ENCODE assay signal across 1 cellular context in the genomic region with DNA sequence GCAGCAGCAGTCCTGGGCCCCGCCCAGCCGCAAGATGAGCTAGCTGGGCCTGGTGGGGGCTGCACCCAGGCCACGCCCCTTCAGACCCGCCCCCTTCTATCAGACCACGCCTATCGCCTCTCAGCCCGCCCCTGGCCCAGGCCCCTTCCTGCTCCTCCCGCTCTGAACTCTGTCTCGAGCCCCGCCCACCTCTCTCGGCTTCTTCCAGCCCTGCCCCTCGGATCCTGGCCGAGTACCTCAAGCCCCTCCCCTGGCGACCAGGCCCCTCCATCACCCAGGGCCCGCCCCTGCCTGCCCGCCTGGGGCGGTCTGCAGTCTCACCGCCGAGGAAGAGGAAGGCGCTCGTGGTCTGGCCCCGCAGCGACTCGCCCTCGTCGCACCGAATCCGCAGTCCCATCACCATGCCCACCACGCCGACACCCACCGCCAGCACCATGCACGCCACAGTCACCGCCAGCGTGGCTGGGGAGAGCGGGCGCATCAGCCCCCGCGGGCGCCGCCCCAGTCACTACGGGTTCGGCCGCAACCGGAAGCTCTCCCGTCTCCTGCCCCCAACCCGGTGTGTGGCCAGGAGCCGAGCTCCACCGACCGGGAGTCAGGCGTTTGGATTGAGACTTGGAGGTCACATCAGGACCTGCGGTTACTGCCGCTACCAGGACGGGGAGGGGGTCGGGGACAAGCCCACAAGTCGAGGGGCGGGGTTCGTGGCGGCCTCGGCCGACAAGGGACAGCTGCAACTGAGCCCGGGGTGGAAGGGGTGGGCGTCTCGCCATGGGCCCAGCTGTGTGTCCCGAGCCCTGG.
TF ChIP-seq lines count a peak whose summit lies in the region.

No MANE protein-coding gene starts in this region.

TF ChIP-seq in HepG2, 621 proteins besides CTCF, POLR2A, EP300 and RAD21 (continued from another document and continues in another):
- TF ChIP-seq SALL2 (CRISPR knock-in tag; IDR thresholded peaks at IDR 0.05) (peak; percentile 85), SAFB2 (CRISPR knock-in tag; IDR thresholded peaks at IDR 0.05; ENCODE audit: borderline replicate concordance, low read depth) (peak; percentile 91), TARDBP (CRISPR knock-in tag; IDR thresholded peaks at IDR 0.05) (peak; percentile 81), ZFP91 (CRISPR knock-in tag; IDR thresholded peaks at IDR 0.05; ENCODE audit: borderline replicate concordance) (peak; percentile 88), ZNF674 (CRISPR knock-in tag; IDR thresholded peaks at IDR 0.05; ENCODE audit: low read depth) (no peak), ZSCAN22 (CRISPR knock-in tag; IDR thresholded peaks at IDR 0.05) (no peak), PRPF4 (IDR thresholded peaks at IDR 0.05; ENCODE audit: low read depth, low read length, poor library complexity, severe bottlenecking) (no peak), MYPOP (CRISPR knock-in tag; IDR thresholded peaks at IDR 0.05) (no peak; the same call in 1 of the 2 replicates), HNF4G (IDR thresholded peaks at IDR 0.05; ENCODE audit: borderline replicate concordance, low read depth, low read length) (no peak), HNF4G (CRISPR knock-in tag; IDR thresholded peaks at IDR 0.05; ENCODE audit: borderline replicate concordance, low read depth) (peak; percentile 27; the same call in 1 of the 2 replicates), ZNF543 (CRISPR knock-in tag; IDR thresholded peaks at IDR 0.05) (peak; percentile 54; the same call in 1 of the 2 replicates), MTA1 (CRISPR knock-in tag; IDR thresholded peaks at IDR 0.05; ENCODE audit: borderline replicate concordance) (peak; percentile 15; the same call in 1 of the 2 replicates), PRMT3 (CRISPR knock-in tag; IDR thresholded peaks at IDR 0.05; ENCODE audit: borderline replicate concordance, low read depth) (no peak), ZNF558 (CRISPR knock-in tag; IDR thresholded peaks at IDR 0.05; ENCODE audit: borderline replicate concordance) (peak; percentile 97), KLF6 (CRISPR knock-in tag; IDR thresholded peaks at IDR 0.05) (peak; percentile 73), GPBP1L1 (CRISPR knock-in tag; IDR thresholded peaks at IDR 0.05) (no peak), MZF1 (CRISPR knock-in tag; IDR thresholded peaks at IDR 0.05; ENCODE audit: borderline replicate concordance) (no peak), ZNF670 (CRISPR knock-in tag; IDR thresholded peaks at IDR 0.05; ENCODE audit: borderline replicate concordance) (no peak), ZNF772 (CRISPR knock-in tag; IDR thresholded peaks at IDR 0.05) (no peak), RAD51 (IDR thresholded peaks at IDR 0.05; ENCODE audit: borderline replicate concordance) (no peak), ZSCAN31 (CRISPR knock-in tag; IDR thresholded peaks at IDR 0.05; ENCODE audit: low read depth) (no peak; the same call in 1 of the 2 replicates), ZNF430 (CRISPR knock-in tag; IDR thresholded peaks at IDR 0.05) (peak; percentile 57; the same call in 1 of the 2 replicates), SALL1 (CRISPR knock-in tag; IDR thresholded peaks at IDR 0.05) (peak; percentile 80), SP5 (CRISPR knock-in tag; IDR thresholded peaks at IDR 0.05; ENCODE audit: borderline replicate concordance, low read depth) (peak; percentile 75; the same call in 1 of the 2 replicates), CCAR2 (optimal IDR thresholded peaks at IDR 0.05; ENCODE audit: low read depth, low read length) (no peak), PHF5A (CRISPR knock-in tag; IDR thresholded peaks at IDR 0.05; ENCODE audit: low read depth, unreplicated experiment) (peak; percentile 90), PHF20 (CRISPR knock-in tag; IDR thresholded peaks at IDR 0.05) (peak; percentile 71; the same call in 1 of the 2 replicates), RXRB (CRISPR knock-in tag; IDR thresholded peaks at IDR 0.05; ENCODE audit: borderline replicate concordance) (peak; percentile 70), ATF7 (IDR thresholded peaks at IDR 0.05) (no peak), ATF7 (CRISPR knock-in tag; IDR thresholded peaks at IDR 0.05) (no peak), ETV5 (CRISPR knock-in tag; IDR thresholded peaks at IDR 0.05; ENCODE audit: borderline replicate concordance) (peak; percentile 82)
- TF ChIP-seq, protein P1, sequence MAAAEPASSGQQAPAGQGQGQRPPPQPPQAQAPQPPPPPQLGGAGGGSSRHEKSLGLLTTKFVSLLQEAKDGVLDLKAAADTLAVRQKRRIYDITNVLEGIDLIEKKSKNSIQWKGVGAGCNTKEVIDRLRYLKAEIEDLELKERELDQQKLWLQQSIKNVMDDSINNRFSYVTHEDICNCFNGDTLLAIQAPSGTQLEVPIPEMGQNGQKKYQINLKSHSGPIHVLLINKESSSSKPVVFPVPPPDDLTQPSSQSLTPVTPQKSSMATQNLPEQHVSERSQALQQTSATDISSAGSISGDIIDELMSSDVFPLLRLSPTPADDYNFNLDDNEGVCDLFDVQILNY (CRISPR knock-in tag; conservative IDR thresholded peaks at IDR 0.05): no peak
- TF ChIP-seq, protein P2, sequence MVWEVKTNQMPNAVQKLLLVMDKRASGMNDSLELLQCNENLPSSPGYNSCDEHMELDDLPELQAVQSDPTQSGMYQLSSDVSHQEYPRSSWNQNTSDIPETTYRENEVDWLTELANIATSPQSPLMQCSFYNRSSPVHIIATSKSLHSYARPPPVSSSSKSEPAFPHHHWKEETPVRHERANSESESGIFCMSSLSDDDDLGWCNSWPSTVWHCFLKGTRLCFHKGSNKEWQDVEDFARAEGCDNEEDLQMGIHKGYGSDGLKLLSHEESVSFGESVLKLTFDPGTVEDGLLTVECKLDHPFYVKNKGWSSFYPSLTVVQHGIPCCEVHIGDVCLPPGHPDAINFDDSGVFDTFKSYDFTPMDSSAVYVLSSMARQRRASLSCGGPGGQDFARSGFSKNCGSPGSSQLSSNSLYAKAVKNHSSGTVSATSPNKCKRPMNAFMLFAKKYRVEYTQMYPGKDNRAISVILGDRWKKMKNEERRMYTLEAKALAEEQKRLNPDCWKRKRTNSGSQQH (CRISPR knock-in tag; IDR thresholded peaks at IDR 0.05; ENCODE audit: low read depth): no peak
- TF ChIP-seq, protein P3, sequence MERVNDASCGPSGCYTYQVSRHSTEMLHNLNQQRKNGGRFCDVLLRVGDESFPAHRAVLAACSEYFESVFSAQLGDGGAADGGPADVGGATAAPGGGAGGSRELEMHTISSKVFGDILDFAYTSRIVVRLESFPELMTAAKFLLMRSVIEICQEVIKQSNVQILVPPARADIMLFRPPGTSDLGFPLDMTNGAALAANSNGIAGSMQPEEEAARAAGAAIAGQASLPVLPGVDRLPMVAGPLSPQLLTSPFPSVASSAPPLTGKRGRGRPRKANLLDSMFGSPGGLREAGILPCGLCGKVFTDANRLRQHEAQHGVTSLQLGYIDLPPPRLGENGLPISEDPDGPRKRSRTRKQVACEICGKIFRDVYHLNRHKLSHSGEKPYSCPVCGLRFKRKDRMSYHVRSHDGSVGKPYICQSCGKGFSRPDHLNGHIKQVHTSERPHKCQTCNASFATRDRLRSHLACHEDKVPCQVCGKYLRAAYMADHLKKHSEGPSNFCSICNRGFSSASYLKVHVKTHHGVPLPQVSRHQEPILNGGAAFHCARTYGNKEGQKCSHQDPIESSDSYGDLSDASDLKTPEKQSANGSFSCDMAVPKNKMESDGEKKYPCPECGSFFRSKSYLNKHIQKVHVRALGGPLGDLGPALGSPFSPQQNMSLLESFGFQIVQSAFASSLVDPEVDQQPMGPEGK (CRISPR knock-in tag; IDR thresholded peaks at IDR 0.05): peak; percentile 95
- TF ChIP-seq, protein P4, sequence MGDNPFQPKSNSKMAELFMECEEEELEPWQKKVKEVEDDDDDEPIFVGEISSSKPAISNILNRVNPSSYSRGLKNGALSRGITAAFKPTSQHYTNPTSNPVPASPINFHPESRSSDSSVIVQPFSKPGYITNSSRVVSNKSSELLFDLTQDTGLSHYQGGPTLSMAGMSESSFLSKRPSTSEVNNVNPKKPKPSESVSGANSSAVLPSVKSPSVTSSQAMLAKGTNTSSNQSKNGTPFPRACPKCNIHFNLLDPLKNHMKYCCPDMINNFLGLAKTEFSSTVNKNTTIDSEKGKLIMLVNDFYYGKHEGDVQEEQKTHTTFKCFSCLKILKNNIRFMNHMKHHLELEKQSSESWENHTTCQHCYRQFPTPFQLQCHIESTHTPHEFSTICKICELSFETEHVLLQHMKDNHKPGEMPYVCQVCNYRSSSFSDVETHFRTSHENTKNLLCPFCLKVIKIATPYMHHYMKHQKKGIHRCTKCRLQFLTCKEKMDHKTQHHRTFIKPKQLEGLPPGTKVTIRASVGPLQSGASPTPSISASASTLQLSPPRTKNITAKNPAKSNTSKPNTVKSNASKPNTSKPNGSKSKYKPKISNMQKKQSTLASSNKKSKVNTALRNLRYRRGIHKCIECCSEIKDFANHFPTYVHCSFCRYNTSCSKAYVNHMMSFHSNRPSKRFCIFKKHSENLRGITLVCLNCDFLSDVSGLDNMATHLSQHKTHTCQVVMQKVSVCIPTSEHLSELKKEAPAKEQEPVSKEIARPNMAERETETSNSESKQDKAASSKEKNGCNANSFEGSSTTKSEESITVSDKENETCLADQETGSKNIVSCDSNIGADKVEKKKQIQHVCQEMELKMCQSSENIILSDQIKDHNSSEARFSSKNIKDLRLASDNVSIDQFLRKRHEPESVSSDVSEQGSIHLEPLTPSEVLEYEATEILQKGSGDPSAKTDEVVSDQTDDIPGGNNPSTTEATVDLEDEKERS (CRISPR knock-in tag; IDR thresholded peaks at IDR 0.05): peak; percentile 91
- TF ChIP-seq, protein P5, sequence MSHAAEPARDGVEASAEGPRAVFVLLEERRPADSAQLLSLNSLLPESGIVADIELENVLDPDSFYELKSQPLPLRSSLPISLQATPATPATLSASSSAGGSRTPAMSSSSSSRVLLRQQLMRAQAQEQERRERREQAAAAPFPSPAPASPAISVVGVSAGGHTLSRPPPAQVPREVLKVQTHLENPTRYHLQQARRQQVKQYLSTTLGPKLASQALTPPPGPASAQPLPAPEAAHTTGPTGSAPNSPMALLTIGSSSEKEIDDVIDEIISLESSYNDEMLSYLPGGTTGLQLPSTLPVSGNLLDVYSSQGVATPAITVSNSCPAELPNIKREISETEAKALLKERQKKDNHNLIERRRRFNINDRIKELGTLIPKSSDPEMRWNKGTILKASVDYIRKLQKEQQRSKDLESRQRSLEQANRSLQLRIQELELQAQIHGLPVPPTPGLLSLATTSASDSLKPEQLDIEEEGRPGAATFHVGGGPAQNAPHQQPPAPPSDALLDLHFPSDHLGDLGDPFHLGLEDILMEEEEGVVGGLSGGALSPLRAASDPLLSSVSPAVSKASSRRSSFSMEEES (CRISPR knock-in tag; IDR thresholded peaks at IDR 0.05): 0 out of 2 replicates have a peak, but pooled peaks have one; percentile 37
- TF ChIP-seq, protein P6, sequence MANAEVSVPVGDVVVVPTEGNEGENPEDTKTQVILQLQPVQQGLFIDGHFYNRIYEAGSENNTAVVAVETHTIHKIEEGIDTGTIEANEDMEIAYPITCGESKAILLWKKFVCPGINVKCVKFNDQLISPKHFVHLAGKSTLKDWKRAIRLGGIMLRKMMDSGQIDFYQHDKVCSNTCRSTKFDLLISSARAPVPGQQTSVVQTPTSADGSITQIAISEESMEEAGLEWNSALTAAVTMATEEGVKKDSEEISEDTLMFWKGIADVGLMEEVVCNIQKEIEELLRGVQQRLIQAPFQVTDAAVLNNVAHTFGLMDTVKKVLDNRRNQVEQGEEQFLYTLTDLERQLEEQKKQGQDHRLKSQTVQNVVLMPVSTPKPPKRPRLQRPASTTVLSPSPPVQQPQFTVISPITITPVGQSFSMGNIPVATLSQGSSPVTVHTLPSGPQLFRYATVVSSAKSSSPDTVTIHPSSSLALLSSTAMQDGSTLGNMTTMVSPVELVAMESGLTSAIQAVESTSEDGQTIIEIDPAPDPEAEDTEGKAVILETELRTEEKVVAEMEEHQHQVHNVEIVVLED (CRISPR knock-in tag; IDR thresholded peaks at IDR 0.05; ENCODE audit: borderline replicate concordance): 0 out of 2 replicates have a peak, but pooled peaks have one; percentile 67
- TF ChIP-seq, protein P7, sequence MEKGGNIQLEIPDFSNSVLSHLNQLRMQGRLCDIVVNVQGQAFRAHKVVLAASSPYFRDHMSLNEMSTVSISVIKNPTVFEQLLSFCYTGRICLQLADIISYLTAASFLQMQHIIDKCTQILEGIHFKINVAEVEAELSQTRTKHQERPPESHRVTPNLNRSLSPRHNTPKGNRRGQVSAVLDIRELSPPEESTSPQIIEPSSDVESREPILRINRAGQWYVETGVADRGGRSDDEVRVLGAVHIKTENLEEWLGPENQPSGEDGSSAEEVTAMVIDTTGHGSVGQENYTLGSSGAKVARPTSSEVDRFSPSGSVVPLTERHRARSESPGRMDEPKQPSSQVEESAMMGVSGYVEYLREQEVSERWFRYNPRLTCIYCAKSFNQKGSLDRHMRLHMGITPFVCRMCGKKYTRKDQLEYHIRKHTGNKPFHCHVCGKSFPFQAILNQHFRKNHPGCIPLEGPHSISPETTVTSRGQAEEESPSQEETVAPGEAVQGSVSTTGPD (CRISPR knock-in tag; IDR thresholded peaks at IDR 0.05): no peak
- TF ChIP-seq, protein P8, sequence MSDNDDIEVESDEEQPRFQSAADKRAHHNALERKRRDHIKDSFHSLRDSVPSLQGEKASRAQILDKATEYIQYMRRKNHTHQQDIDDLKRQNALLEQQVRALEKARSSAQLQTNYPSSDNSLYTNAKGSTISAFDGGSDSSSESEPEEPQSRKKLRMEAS (IDR thresholded peaks at IDR 0.05): peak; percentile 76; the same call in 1 of the 2 replicates
